14 cellular contexts compared by ENCODE assay signal in the genomic region with DNA sequence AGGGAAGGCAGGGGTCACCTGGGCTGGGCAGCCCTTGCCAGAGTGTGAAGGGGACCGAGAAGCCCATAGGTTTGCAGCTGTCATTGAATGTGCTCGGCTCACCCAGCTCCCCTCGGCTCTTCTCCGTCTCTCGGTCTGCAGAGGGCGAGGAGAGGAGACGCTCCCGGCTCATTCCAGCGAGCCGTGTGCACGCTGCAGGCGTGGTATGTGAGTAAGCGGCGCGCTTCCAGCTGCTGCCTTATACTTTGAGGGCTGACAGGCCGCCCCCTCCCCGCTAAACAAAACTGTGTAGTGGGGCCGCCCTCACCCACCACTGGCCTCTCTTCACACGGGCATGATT. TPM values are rescaled to one million over a fixed set of nuclear protein-coding genes. Genes with fewer than 3 reads are reported as not detected.
A peak's percentile ranks its signal among the peaks of the same experiment; 100 is the strongest.
DNase-seq lines count a peak whose midpoint lies in the region; ATAC-seq, FAIRE-seq and TF ChIP-seq lines count a peak whose summit lies in the region.
"Had no signal": no experiment of that assay in that cellular context is flagged by ENCODE, and none has a peak within 500 bp of the region (broad histone marks: within the 10 kb centered on the region; RNA-seq: fewer than 3 reads in every experiment).

No MANE protein-coding gene starts in this region.

- H2BK120ac ChIP-seq in mesendoderm (ENCODE audit: low read depth, low read length): no peak overlapping the region

- no peak overlapping the region for H2BK5ac ChIP-seq in mesendoderm (ENCODE audit: low read length)

- no peak overlapping the region for H3K18ac ChIP-seq in mesendoderm (ENCODE audit: low read length)

- H3K79me2 ChIP-seq in mesendoderm (ENCODE audit: control insufficient read depth, insufficient read depth, low read length): no peaks in the 10 kb centered on the region

- CTCF ChIA-PET in AG04450 (lab: Charles Lee): no interaction called here

- no peak overlapping the region for H4K8ac ChIP-seq in mesendoderm (ENCODE audit: low read depth, low read length)

- no peak overlapping the region for H2AK5ac ChIP-seq in mesendoderm (ENCODE audit: low read length)

- H3K27me3 ChIP-seq in AG04450 (ENCODE audit: control insufficient read depth, insufficient read depth, low read length) (no peaks in the 10 kb centered on the region), H7 (ENCODE audit: control insufficient read depth, insufficient read depth, low read length) (peaks cover 71% of the 10 kb centered on the region), bronchial epithelial cell (ENCODE audit: control insufficient read depth, insufficient read depth, low read length) (no peaks in the 10 kb centered on the region), mesendoderm (ENCODE audit: insufficient read depth, low read length, poor library complexity) (peaks cover 8% of the 10 kb centered on the region), spleen (replicated peaks in 1 of 7) (peaks cover 0 to 4% (median 0%) of the 10 kb centered on the region in 7 donors)

- intact Hi-C loops in spleen (cut with DNase I; ENCODE audit: low total_unique reads): no loop called here

- no peak overlapping the region for H3K4ac ChIP-seq in mesendoderm (ENCODE audit: low read depth, low read length)

- no peaks in the 10 kb centered on the region for H3K36me3 ChIP-seq in H7 (replicated peaks; ENCODE audit: control insufficient read depth, insufficient read depth, low read length)
- no peaks in the 10 kb centered on the region for H3K36me3 ChIP-seq in bronchial epithelial cell (ENCODE audit: control insufficient read depth, insufficient read depth, low read length)
- H3K36me3 ChIP-seq in mesendoderm (ENCODE audit: control insufficient read depth, insufficient read depth, low read length): no peaks in the 10 kb centered on the region
- H3K36me3 ChIP-seq in spleen: no peaks in the 10 kb centered on the region

- no peaks in the 10 kb centered on the region for H3K79me1 ChIP-seq in mesendoderm (ENCODE audit: low read length)

- H3K23ac ChIP-seq in mesendoderm (ENCODE audit: low read length): no peak overlapping the region

- POLR2A ChIA-PET in AG04450 (lab: Yijun Ruan, JAX): interaction anchor here (0.6 kb wide), 1 partner anchor 22 kb away, joined by 5 read pairs; no protein-coding TSS in a partner anchor

- TF ChIP-seq POLR2A in spleen (IDR thresholded peaks at IDR 0.05): no peak

- no peak for FAIRE-seq in bronchial epithelial cell (lab: Jason Lieb, UNC)

- TF ChIP-seq CTCF in AG04450 (IDR thresholded peaks at IDR 0.05; ENCODE audit: low read depth, low read length): no peak
- TF ChIP-seq CTCF in bronchial epithelial cell (IDR thresholded peaks at IDR 0.05; ENCODE audit: insufficient read depth, low read length, severe bottlenecking): no peak
- TF ChIP-seq CTCF in spleen (IDR thresholded peaks at IDR 0.05 in 8 of 11, conservative IDR thresholded peaks at IDR 0.05 in 3 of 11): no peak

- no peak for DNase-seq in AG04450 (ENCODE audit: low read depth, low spot score)
- peak; percentile 76 for DNase-seq in H7
- peak; percentile 29 for DNase-seq in bronchial epithelial cell (ENCODE audit: low read depth)
- DNase-seq in mesendoderm: peak; percentile 59
- no peak for DNase-seq in NCI-H748 (lab: John Stamatoyannopoulos, UW; ENCODE audit: unreplicated experiment)
- no peak for DNase-seq in spleen
- DNase-seq: activated T-cell treated with anti-CD3 and anti-CD28 coated beads, Interleukin-2, amount 50 U/mL, for 4 hours; amygdala; effector CD8-positive, alpha-beta T cell; NCI-H1436 treated with DMSO at 0.1 percent for 48 hours; stimulated activated CD4-positive, alpha-beta T cell treated with anti-CD3 and anti-CD28 coated beads, Interleukin-4, amount 100 ng/mL, for 4 hours; stimulated activated naive CD4-positive, alpha-beta T cell treated with Interleukin-2 at 50 U/mL for 16 hours had no signal

- no peak overlapping the region for H3K4me2 ChIP-seq in mesendoderm (ENCODE audit: low read length)

- H2BK15ac ChIP-seq in mesendoderm (replicated peaks; ENCODE audit: low read depth): no peak overlapping the region

- no peak for ATAC-seq in HG03159 (IDR thresholded peaks at IDR 0.05; ENCODE audit: unreplicated experiment)
- ATAC-seq in GM18873 (IDR thresholded peaks at IDR 0.05; ENCODE audit: low FRiP score, unreplicated experiment): no peak
- ATAC-seq: activated T-cell treated with anti-CD3 and anti-CD28 coated beads, Interleukin-2, amount 50 U/mL, for 4 hours had no signal

- H3K27ac ChIP-seq in AG04450 (ENCODE audit: low read depth, low read length) (peak overlapping the region; percentile 11), mesendoderm (ENCODE audit: low read depth, low read length) (no peak overlapping the region), spleen (no peak overlapping the region)

- H3K9ac ChIP-seq in mesendoderm (ENCODE audit: low read length): no peak overlapping the region

- H4K5ac ChIP-seq in mesendoderm (ENCODE audit: low read length): no peak overlapping the region

- no peaks in the 10 kb centered on the region for H3K9me3 ChIP-seq in AG04450 (ENCODE audit: control insufficient read depth, insufficient read depth, low read length)
- H3K9me3 ChIP-seq in spleen: no peaks in the 10 kb centered on the region

- H3K56ac ChIP-seq in mesendoderm (ENCODE audit: low read length): no peak overlapping the region

- H3K4me1 ChIP-seq in mesendoderm (ENCODE audit: control insufficient read depth, low read depth, low read length) (no peaks in the 10 kb centered on the region), spleen (peaks cover 0 to 32% (median 13%) of the 10 kb centered on the region in 6 donors)

- no CpG with 5 or more reads among the region's 19 CpGs for WGBS in mesendoderm (ENCODE audit: extremely low coverage, insufficient coverage, low lambda C conversion rate)
- 66 to 93% (median 78%) methylated on average over 10 to 19 of the region's 19 CpGs; no CpG with 5 or more reads in 1 of the 5 donors for whole genome bisulfite sequencing in spleen, 5 donors

- H3K4me3 ChIP-seq in AG04450 (ENCODE audit: low read depth, low read length) (no peak overlapping the region), H7 (ENCODE audit: insufficient read depth, low read depth, low read length) (no peak overlapping the region; the same call in 1 of the 2 replicates), bronchial epithelial cell (ENCODE audit: low read depth, low read length) (no peak overlapping the region), mesendoderm (ENCODE audit: low read length) (no peak overlapping the region), spleen (no peak overlapping the region)

RNA-seq across cellular contexts. Expression of a gene that starts 23.0 kb away (rescaled TPM):
- polyA plus RNA-seq in AG04450 (2011; rRNA removed) (1.0 and 1.7 TPM in 2 replicates), spleen (1 to 10 TPM in 1 of 3 donors, under 1 TPM in 2; 0.85 to 3.5 (median 0.86) TPM)
- polyA minus RNA-seq in AG04450 (2011; rRNA and poly(A)+ RNA removed): 2.4 and 2.9 TPM in 2 replicates
- total RNA-seq in H7 (2014; rRNA removed; shearing (Covaris generic)): 2.4 and 2.5 TPM in 2 replicates
- total RNA-seq in bronchial epithelial cell (1.1 and 1.4 TPM in 2 replicates), spleen (10 to 100 TPM in 5 of 7 donors, 1 to 10 TPM in 2; 6.5 to 18.1 (median 16.6) TPM)
- polyA plus RNA-seq in mesendoderm (2013, experiment 1 of 2): 0.70 TPM
- polyA plus RNA-seq in mesendoderm (2013, experiment 2 of 2): 0.77 TPM

RNA-seq across cellular contexts. Expression of a gene that starts 53.5 kb away (rescaled TPM):
- polyA plus RNA-seq in AG04450 (2011; rRNA removed) (18.0 and 20.8 TPM in 2 replicates), spleen (10 to 100 TPM; 11.2 to 14.0 (median 12.3) TPM)
- polyA minus RNA-seq in AG04450 (2011; rRNA and poly(A)+ RNA removed): 12.6 and 14.3 TPM in 2 replicates
- total RNA-seq in H7 (2014; rRNA removed; shearing (Covaris generic)): 16.2 and 16.3 TPM in 2 replicates
- total RNA-seq in bronchial epithelial cell (14.0 and 14.7 TPM in 2 replicates), spleen (10 to 100 TPM; 12.6 to 17.3 (median 14.6) TPM)
- 39.6 TPM for polyA plus RNA-seq in mesendoderm (2013, experiment 1 of 2)
- polyA plus RNA-seq in mesendoderm (2013, experiment 2 of 2): 39.6 TPM

Comparison
In these comparisons a context has a peak if more than half of its experiments do, and no peak if none do; other contexts are left out.
1. DNase-seq: peak in H7 (single experiment), bronchial epithelial cell (single experiment) and mesendoderm (single experiment); none in AG04450 (single experiment), NCI-H748 (single experiment) and spleen (single experiment).